1 cellular context compared by ENCODE assay signal in genomic region chr1:2250721-2251281, GRCh38.
TF ChIP-seq lines count a peak whose summit lies in the region.

No MANE protein-coding gene starts in this region.

TF ChIP-seq in IMR-90, 13 proteins besides CTCF, POLR2A, EP300 and RAD21:
- TF ChIP-seq CEBPB (IDR thresholded peaks at IDR 0.05; ENCODE audit: low read depth, low read length) (no peak), MAZ (IDR thresholded peaks at IDR 0.05; ENCODE audit: borderline replicate concordance, low read depth, low read length) (no peak), CHD1 (IDR thresholded peaks at IDR 0.05; ENCODE audit: low read depth, low read length) (no peak), NFE2L2 (IDR thresholded peaks at IDR 0.05; ENCODE audit: low read depth, low read length) (no peak), SMC3 (IDR thresholded peaks at IDR 0.05; ENCODE audit: low read depth, low read length) (no peak), MXI1 (IDR thresholded peaks at IDR 0.05; ENCODE audit: borderline replicate concordance, low read depth, low read length) (no peak), MAFK (IDR thresholded peaks at IDR 0.05; ENCODE audit: low read depth, low read length) (no peak), RCOR1 (IDR thresholded peaks at IDR 0.05; ENCODE audit: insufficient replicate concordance, low read length) (no peak), ELK1 (IDR thresholded peaks at IDR 0.05; ENCODE audit: borderline replicate concordance, low read depth, low read length) (no peak), USF2 (IDR thresholded peaks at IDR 0.05; ENCODE audit: low read depth, low read length) (no peak), RFX5 (IDR thresholded peaks at IDR 0.05; ENCODE audit: low read depth, low read length) (no peak), FOS (IDR thresholded peaks at IDR 0.05; ENCODE audit: low read depth, low read length) (no peak), BHLHE40 (IDR thresholded peaks at IDR 0.05; ENCODE audit: low read depth, low read length) (no peak)
